In the genomic region with DNA sequence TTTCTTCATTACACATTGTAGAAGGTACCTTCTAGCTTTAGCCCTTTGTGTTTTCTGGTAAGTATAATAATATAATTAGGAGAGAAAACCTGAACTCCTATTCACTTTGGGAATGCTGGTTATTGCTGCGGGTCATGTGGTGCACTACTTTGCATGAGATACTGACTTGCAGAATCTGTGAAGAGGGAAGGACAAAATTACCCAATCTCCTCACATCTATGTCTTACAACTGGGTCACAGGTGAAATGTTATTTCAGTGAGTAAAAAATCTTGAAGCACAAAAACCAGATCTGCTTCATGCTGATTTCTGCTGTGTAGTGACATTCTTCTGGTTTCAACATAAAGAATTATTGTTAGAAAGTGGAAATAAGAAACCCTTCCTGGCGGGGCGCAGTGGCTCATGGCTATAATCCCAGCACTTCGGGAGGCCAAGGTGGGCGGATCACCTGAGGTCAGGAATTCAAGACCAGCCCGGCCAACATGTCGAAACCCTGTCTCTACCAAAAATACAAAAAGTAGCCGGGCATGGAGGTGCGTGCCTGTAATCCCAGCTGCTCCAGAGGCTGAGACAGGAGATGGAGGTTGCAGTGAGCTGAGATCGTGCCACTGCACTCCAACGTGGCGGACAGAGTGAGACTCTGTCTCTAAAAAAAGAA, we compare ENCODE assay signal across 21 cellular contexts.
"Had no signal": no experiment of that assay in that cellular context is flagged by ENCODE, and none has a peak within 500 bp of the region (broad histone marks: within the 10 kb centered on the region; RNA-seq: fewer than 3 reads in every experiment).

No MANE protein-coding gene starts in this region.

- H3K9me3 ChIP-seq: lower lobe of right lung, pancreas, right atrium auricular region, testis, tibial artery, vagina had no signal

- DNase-seq: dorsolateral prefrontal cortex; effector CD4-positive, alpha-beta T cell; head of caudate nucleus; left colon; left ventricle myocardium superior; lower lobe of right lung; naive thymus-derived CD8-positive, alpha-beta T cell; pancreas; stimulated activated CD4-positive, alpha-beta T cell treated with anti-CD3 and anti-CD28 coated beads, Interleukin-12 subunit alpha, Interleukin-12 subunit beta, amount 100 ng/mL, for 4 hours; stimulated activated CD4-positive, alpha-beta T cell treated with anti-CD3 and anti-CD28 coated beads, Interleukin-1b, Interleukin-23, amount 100 ng/mL, for 48 hours; stimulated activated CD4-positive, alpha-beta T cell treated with anti-CD3 and anti-CD28 coated beads, Interleukin-4, amount 100 ng/mL, for 1 hour; stimulated activated naive CD8-positive, alpha-beta T cell treated with anti-CD3 and anti-CD28 coated beads, Interleukin-15, Interleukin-2, amounts not matched to agents 100 U/mL and 50 U/mL, for 24 hours; substantia nigra; testis; tibial artery had no signal

- H3K4me2 ChIP-seq: smooth muscle cell had no signal

- H3K4me1 Mint-ChIP-seq: naive thymus-derived CD8-positive, alpha-beta T cell; stimulated activated effector memory CD8-positive, alpha-beta T cell treated with anti-CD3 and anti-CD28 coated beads, Interleukin-12 subunit alpha, Interleukin-12 subunit beta, amount 100 ng/mL, for 72 hours had no signal

- H3K27ac ChIP-seq: dorsolateral prefrontal cortex, lower lobe of right lung, pancreas, right atrium auricular region, testis, tibial artery, vagina had no signal

- H3K27me3 Mint-ChIP-seq: naive thymus-derived CD8-positive, alpha-beta T cell; progenitor cell of endocrine pancreas had no signal

- H3K36me3 Mint-ChIP-seq: naive thymus-derived CD8-positive, alpha-beta T cell; stimulated activated effector memory CD8-positive, alpha-beta T cell treated with anti-CD3 and anti-CD28 coated beads, Interleukin-12 subunit alpha, Interleukin-12 subunit beta, amount 100 ng/mL, for 72 hours had no signal

- H3K27ac Mint-ChIP-seq: naive thymus-derived CD8-positive, alpha-beta T cell; progenitor cell of endocrine pancreas; stimulated activated effector memory CD8-positive, alpha-beta T cell treated with anti-CD3 and anti-CD28 coated beads, Interleukin-12 subunit alpha, Interleukin-12 subunit beta, amount 100 ng/mL, for 72 hours had no signal

- H3K4me3 Mint-ChIP-seq: naive thymus-derived CD8-positive, alpha-beta T cell; stimulated activated effector memory CD8-positive, alpha-beta T cell treated with anti-CD3 and anti-CD28 coated beads, Interleukin-12 subunit alpha, Interleukin-12 subunit beta, amount 100 ng/mL, for 72 hours had no signal

- H3K4me1 ChIP-seq: lower lobe of right lung, pancreas, right atrium auricular region, testis, tibial artery, vagina had no signal

- ATAC-seq: left colon; left ventricle myocardium superior; lower lobe of right lung; naive thymus-derived CD8-positive, alpha-beta T cell; pancreas; sciatic nerve; stimulated activated effector memory CD8-positive, alpha-beta T cell treated with anti-CD3 and anti-CD28 coated beads, Interleukin-12 subunit alpha, Interleukin-12 subunit beta, amount 100 ng/mL, for 72 hours; stimulated activated naive CD8-positive, alpha-beta T cell treated with anti-CD3 and anti-CD28 coated beads, Interleukin-15, Interleukin-2, amounts not matched to agents 100 U/mL and 50 U/mL, for 24 hours had no signal

- H3K27me3 ChIP-seq: dorsolateral prefrontal cortex, pancreas, right atrium auricular region, testis, tibial artery, vagina had no signal

- H3K36me3 ChIP-seq: lower lobe of right lung, pancreas, right atrium auricular region, tibial artery, vagina had no signal

- H3K4me3 ChIP-seq: dorsolateral prefrontal cortex, lower lobe of right lung, pancreas, right atrium auricular region, smooth muscle cell, testis, tibial artery, vagina had no signal
